ENCODE assay signal across 23 cellular contexts in the genomic region with DNA sequence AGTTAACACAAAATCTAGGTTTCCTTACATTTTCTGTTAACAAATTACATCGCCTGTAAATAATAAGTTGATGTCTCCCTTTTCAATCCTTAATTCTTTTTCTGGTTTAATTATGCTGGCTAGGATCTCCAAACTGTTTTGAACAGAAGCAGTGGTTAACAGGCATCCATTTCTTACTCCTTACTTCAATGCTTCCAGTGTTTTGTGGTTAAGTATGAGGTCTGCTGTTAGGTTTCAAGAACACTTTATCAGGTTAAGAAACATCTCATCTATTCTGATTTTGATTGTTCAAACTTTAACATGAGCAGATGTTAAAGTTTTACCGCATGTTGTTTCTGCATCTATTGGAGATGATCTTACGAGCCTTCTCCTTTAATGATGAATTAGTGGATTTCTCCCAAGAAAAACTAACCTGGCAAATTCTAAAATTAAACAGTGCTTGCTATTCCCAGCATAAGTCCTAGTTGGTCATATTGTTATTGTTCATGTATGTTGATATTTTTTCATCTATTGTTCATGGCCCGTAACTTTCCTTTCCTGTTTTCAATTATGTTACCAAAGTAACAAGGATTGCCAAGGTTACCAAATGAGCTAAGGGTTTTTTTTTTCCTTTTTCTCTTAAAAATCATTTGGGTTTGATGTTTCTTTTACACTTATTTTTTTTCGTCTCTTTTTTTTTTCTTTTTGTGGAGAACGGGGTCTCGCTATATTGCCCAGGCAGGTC. TPM values are rescaled to one million over a fixed set of nuclear protein-coding genes. Genes with fewer than 3 reads are reported as not detected.
"Had no signal": no experiment of that assay in that cellular context is flagged by ENCODE, and none has a peak within 500 bp of the region (broad histone marks: within the 10 kb centered on the region; RNA-seq: fewer than 3 reads in every experiment).

No MANE protein-coding gene starts in this region.

- H3K4me1 Mint-ChIP-seq: activated CD4-positive, alpha-beta T cell treated with anti-CD3 and anti-CD28 coated beads, Interleukin-2, amount 10 ng/mL, durations not matched to agents 24 days and 14 days; activated naive CD4-positive, alpha-beta T cell treated with anti-CD3 and anti-CD28 coated beads, Interleukin-2, amount 50 U/mL, for 24 hours; nephron; stimulated activated naive CD8-positive, alpha-beta T cell treated with anti-CD3 and anti-CD28 coated beads, Interleukin-15, amount 100 ng/mL, for 72 hours had no signal

- H3K9me3 ChIP-seq: heart left ventricle, SJSA1, testis, upper lobe of right lung had no signal

- DNase-seq: activated CD4-positive, alpha-beta T cell treated with anti-CD3 and anti-CD28 coated beads, Interleukin-2, amount 10 ng/mL, durations not matched to agents 24 days and 14 days; activated CD4-positive, CD25-positive, alpha-beta regulatory T cell; activated effector memory CD4-positive, alpha-beta T cell treated with anti-CD3 and anti-CD28 coated beads, Interleukin-2, amount 50 U/mL, for 16 hours; activated T-cell treated with anti-CD3 and anti-CD28 coated beads, Interleukin-2, amount 50 U/mL, for 24 hours; cerebellar nuclear complex; effector memory CD8-positive, alpha-beta T cell; foreskin keratinocyte; heart left ventricle; immature natural killer cell; nucleus accumbens; right cardiac atrium; small intestine; stimulated activated naive CD8-positive, alpha-beta T cell treated with anti-CD3 and anti-CD28 coated beads, Interleukin-15, amount 100 ng/mL, for 72 hours; testis; upper lobe of right lung had no signal

- H3K27me3 Mint-ChIP-seq: activated CD4-positive, alpha-beta T cell treated with anti-CD3 and anti-CD28 coated beads, Interleukin-2, amount 10 ng/mL, durations not matched to agents 24 days and 14 days; activated naive CD4-positive, alpha-beta T cell treated with anti-CD3 and anti-CD28 coated beads, Interleukin-2, amount 50 U/mL, for 24 hours; activated T-cell treated with anti-CD3 and anti-CD28 coated beads, Interleukin-2, amount 50 U/mL, for 24 hours; effector memory CD8-positive, alpha-beta T cell; progenitor cell of endocrine pancreas; stimulated activated naive CD8-positive, alpha-beta T cell treated with anti-CD3 and anti-CD28 coated beads, Interleukin-15, amount 100 ng/mL, for 72 hours had no signal

- H3K27me3 ChIP-seq: foreskin keratinocyte, heart left ventricle, SJSA1, testis, upper lobe of right lung had no signal

- H3K9me3 Mint-ChIP-seq: activated CD4-positive, alpha-beta T cell treated with anti-CD3 and anti-CD28 coated beads, Interleukin-2, amount 10 ng/mL, durations not matched to agents 24 days and 14 days; activated naive CD4-positive, alpha-beta T cell treated with anti-CD3 and anti-CD28 coated beads, Interleukin-2, amount 50 U/mL, for 24 hours; activated T-cell treated with anti-CD3 and anti-CD28 coated beads, Interleukin-2, amount 50 U/mL, for 24 hours; effector memory CD8-positive, alpha-beta T cell; immature natural killer cell; nephron; stimulated activated naive CD8-positive, alpha-beta T cell treated with anti-CD3 and anti-CD28 coated beads, Interleukin-15, amount 100 ng/mL, for 72 hours had no signal

- H3K27ac ChIP-seq: foreskin keratinocyte, heart left ventricle, SJSA1, testis, upper lobe of right lung had no signal

- ATAC-seq: effector memory CD8-positive, alpha-beta T cell; foreskin keratinocyte; heart left ventricle; right cardiac atrium; stimulated activated naive CD8-positive, alpha-beta T cell treated with anti-CD3 and anti-CD28 coated beads, Interleukin-15, amount 100 ng/mL, for 72 hours; upper lobe of right lung had no signal

- H3K4me3 Mint-ChIP-seq: activated CD4-positive, alpha-beta T cell treated with anti-CD3 and anti-CD28 coated beads, Interleukin-2, amount 10 ng/mL, durations not matched to agents 24 days and 14 days; activated naive CD4-positive, alpha-beta T cell treated with anti-CD3 and anti-CD28 coated beads, Interleukin-2, amount 50 U/mL, for 24 hours; activated T-cell treated with anti-CD3 and anti-CD28 coated beads, Interleukin-2, amount 50 U/mL, for 24 hours; effector memory CD8-positive, alpha-beta T cell; immature natural killer cell; nephron; stimulated activated naive CD8-positive, alpha-beta T cell treated with anti-CD3 and anti-CD28 coated beads, Interleukin-15, amount 100 ng/mL, for 72 hours had no signal

- H3K4me3 ChIP-seq: heart left ventricle, SJSA1, testis, upper lobe of right lung had no signal

- H3K4me1 ChIP-seq: foreskin keratinocyte, heart left ventricle, SJSA1, testis, upper lobe of right lung had no signal

- H3K27ac Mint-ChIP-seq: activated CD4-positive, alpha-beta T cell treated with anti-CD3 and anti-CD28 coated beads, Interleukin-2, amount 10 ng/mL, durations not matched to agents 24 days and 14 days; activated naive CD4-positive, alpha-beta T cell treated with anti-CD3 and anti-CD28 coated beads, Interleukin-2, amount 50 U/mL, for 24 hours; activated T-cell treated with anti-CD3 and anti-CD28 coated beads, Interleukin-2, amount 50 U/mL, for 24 hours; nephron; progenitor cell of endocrine pancreas; stimulated activated naive CD8-positive, alpha-beta T cell treated with anti-CD3 and anti-CD28 coated beads, Interleukin-15, amount 100 ng/mL, for 72 hours had no signal

RNA-seq across cellular contexts. Expression of gene P2RX2, which starts 35.2 kb away (rescaled TPM):
- total RNA-seq: activated CD4-positive, alpha-beta T cell treated with anti-CD3 and anti-CD28 coated beads, Interleukin-2, amount 10 ng/mL, durations not matched to agents 24 days and 14 days; epithelial cell of proximal tubule; foreskin keratinocyte; heart left ventricle; lower leg skin; mesenteric fat pad; right cardiac atrium; SJSA1; T-helper 2 cell treated with Interferon-gamma antibody and Interleukin-4, amounts not matched to agents 100 ng/mL and 5 ng/mL, for 36 hours had no signal

RNA-seq across cellular contexts. Expression of gene LRCOL1, which starts 43.3 kb away (rescaled TPM):
- total RNA-seq: activated CD4-positive, alpha-beta T cell treated with anti-CD3 and anti-CD28 coated beads, Interleukin-2, amount 10 ng/mL, durations not matched to agents 24 days and 14 days; epithelial cell of proximal tubule; foreskin keratinocyte; heart left ventricle; lower leg skin; mesenteric fat pad; progenitor cell of endocrine pancreas; right cardiac atrium; SJSA1; T-helper 2 cell treated with Interferon-gamma antibody and Interleukin-4, amounts not matched to agents 100 ng/mL and 5 ng/mL, for 36 hours had no signal
